1 cellular context compared by ENCODE assay signal in the genomic region with DNA sequence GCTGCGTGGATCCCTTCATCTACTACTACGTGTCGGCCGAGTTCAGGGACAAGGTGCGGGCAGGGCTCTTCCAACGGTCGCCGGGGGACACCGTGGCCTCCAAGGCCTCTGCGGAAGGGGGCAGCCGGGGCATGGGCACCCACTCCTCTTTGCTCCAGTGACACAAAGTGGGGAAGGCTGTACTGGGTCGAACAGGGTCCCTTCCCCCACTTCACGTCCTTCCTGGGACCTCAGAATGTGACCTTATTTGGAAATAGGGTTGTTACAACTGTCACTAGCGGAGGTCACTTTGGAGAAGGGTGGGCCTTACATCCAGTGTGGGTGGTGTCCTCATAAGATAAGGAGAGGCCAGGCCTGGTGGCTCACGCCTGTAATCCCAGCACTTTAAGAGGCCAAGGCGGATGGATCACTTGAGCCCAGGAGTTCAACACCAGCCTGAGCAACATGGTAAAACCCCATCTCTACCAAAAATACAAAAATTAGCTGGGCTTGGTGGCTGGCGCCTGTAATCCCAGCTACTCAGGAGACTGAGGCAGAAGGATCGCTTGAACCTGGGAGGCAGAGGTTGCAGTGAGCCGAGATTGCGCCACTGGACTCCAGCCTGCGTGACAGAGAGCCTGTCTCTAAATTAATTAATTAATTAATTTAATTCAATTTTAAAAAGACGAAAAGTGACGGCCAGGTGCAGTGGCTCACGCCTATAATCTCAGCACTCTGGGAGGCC.
TF ChIP-seq lines count a peak whose summit lies in the region.

No MANE protein-coding gene starts in this region.

TF ChIP-seq in K562, 482 proteins besides CTCF, POLR2A, EP300 and RAD21 (continues in another document):
- TF ChIP-seq CHD2 (IDR thresholded peaks at IDR 0.05; ENCODE audit: low read depth, low read length): no peak
- TF ChIP-seq, protein P1, sequence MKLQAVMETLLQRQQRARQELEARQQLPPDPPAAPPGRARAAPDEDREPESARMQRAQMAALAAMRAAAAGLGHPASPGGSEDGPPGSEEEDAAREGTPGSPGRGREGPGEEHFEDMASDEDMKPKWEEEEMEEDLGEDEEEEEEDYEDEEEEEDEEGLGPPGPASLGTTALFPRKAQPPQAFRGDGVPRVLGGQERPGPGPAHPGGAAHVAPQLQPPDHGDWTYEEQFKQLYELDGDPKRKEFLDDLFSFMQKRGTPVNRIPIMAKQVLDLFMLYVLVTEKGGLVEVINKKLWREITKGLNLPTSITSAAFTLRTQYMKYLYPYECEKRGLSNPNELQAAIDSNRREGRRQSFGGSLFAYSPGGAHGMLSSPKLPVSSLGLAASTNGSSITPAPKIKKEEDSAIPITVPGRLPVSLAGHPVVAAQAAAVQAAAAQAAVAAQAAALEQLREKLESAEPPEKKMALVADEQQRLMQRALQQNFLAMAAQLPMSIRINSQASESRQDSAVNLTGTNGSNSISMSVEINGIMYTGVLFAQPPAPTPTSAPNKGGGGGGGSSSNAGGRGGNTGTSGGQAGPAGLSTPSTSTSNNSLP (IDR thresholded peaks at IDR 0.05; ENCODE audit: borderline replicate concordance, low read depth, low read length): no peak
- peak in 1 of 2 experiments; percentile 8; a peak in 3 of 4 replicates for TF ChIP-seq MAZ (CRISPR knock-in tag; conservative IDR thresholded peaks at IDR 0.05 in 1 of 2, IDR thresholded peaks at IDR 0.05 in 1 of 2)
- TF ChIP-seq MCM2 (IDR thresholded peaks at IDR 0.05; ENCODE audit: low read depth): no peak
- TF ChIP-seq, protein P2, sequence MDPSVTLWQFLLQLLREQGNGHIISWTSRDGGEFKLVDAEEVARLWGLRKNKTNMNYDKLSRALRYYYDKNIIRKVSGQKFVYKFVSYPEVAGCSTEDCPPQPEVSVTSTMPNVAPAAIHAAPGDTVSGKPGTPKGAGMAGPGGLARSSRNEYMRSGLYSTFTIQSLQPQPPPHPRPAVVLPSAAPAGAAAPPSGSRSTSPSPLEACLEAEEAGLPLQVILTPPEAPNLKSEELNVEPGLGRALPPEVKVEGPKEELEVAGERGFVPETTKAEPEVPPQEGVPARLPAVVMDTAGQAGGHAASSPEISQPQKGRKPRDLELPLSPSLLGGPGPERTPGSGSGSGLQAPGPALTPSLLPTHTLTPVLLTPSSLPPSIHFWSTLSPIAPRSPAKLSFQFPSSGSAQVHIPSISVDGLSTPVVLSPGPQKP (CRISPR knock-in tag; IDR thresholded peaks at IDR 0.05): no peak
- no peak for TF ChIP-seq PHTF2 (CRISPR knock-in tag; IDR thresholded peaks at IDR 0.05)
- TF ChIP-seq MED1 (CRISPR knock-in tag; IDR thresholded peaks at IDR 0.05; ENCODE audit: borderline replicate concordance): no peak
- TF ChIP-seq TAF15 (IDR thresholded peaks at IDR 0.05; ENCODE audit: low read depth, low read length): no peak
- TF ChIP-seq, protein P3, sequence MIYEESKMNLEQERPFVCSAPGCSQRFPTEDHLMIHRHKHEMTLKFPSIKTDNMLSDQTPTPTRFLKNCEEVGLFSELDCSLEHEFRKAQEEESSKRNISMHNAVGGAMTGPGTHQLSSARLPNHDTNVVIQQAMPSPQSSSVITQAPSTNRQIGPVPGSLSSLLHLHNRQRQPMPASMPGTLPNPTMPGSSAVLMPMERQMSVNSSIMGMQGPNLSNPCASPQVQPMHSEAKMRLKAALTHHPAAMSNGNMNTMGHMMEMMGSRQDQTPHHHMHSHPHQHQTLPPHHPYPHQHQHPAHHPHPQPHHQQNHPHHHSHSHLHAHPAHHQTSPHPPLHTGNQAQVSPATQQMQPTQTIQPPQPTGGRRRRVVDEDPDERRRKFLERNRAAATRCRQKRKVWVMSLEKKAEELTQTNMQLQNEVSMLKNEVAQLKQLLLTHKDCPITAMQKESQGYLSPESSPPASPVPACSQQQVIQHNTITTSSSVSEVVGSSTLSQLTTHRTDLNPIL (CRISPR knock-in tag; IDR thresholded peaks at IDR 0.05): no peak
- no peak; the same call in 1 of the 2 replicates for TF ChIP-seq KAT7 (CRISPR knock-in tag; IDR thresholded peaks at IDR 0.05; ENCODE audit: borderline replicate concordance)
- TF ChIP-seq SIRT6 (IDR thresholded peaks at IDR 0.05; ENCODE audit: low read depth, low read length): no peak
- no peak for TF ChIP-seq ZFPM2 (CRISPR knock-in tag; IDR thresholded peaks at IDR 0.05)
- peak; percentile 29; the same call in 1 of the 2 replicates for TF ChIP-seq TFAP4 (CRISPR knock-in tag; IDR thresholded peaks at IDR 0.05; ENCODE audit: borderline replicate concordance)
- TF ChIP-seq ZNF644 (tag; IDR thresholded peaks at IDR 0.05; ENCODE audit: low read depth): peak; percentile 90
- peak; percentile 70; the same call in 1 of the 2 replicates for TF ChIP-seq FOXO4 (CRISPR knock-in tag; IDR thresholded peaks at IDR 0.05)
- no peak for TF ChIP-seq REST (CRISPR knock-in tag; IDR thresholded peaks at IDR 0.05; ENCODE audit: low read depth)
- TF ChIP-seq TSC22D4 (tag; IDR thresholded peaks at IDR 0.05): no peak
- TF ChIP-seq RFX5 (IDR thresholded peaks at IDR 0.05; ENCODE audit: low read depth, low read length): no peak
- peak; percentile 66; the same call in 1 of the 2 replicates for TF ChIP-seq CLOCK (CRISPR knock-in tag; IDR thresholded peaks at IDR 0.05; ENCODE audit: borderline replicate concordance)
- no peak for TF ChIP-seq NR0B1 (IDR thresholded peaks at IDR 0.05; ENCODE audit: partially characterized antibody)
- no peak for TF ChIP-seq ZNF785 (CRISPR knock-in tag; IDR thresholded peaks at IDR 0.05)
- TF ChIP-seq, protein P4, sequence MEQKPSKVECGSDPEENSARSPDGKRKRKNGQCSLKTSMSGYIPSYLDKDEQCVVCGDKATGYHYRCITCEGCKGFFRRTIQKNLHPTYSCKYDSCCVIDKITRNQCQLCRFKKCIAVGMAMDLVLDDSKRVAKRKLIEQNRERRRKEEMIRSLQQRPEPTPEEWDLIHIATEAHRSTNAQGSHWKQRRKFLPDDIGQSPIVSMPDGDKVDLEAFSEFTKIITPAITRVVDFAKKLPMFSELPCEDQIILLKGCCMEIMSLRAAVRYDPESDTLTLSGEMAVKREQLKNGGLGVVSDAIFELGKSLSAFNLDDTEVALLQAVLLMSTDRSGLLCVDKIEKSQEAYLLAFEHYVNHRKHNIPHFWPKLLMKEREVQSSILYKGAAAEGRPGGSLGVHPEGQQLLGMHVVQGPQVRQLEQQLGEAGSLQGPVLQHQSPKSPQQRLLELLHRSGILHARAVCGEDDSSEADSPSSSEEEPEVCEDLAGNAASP (IDR thresholded peaks at IDR 0.05): no peak
- no peak for TF ChIP-seq PHF8 (IDR thresholded peaks at IDR 0.05; ENCODE audit: borderline replicate concordance, low read length)
- peak; percentile 34; the same call in 1 of the 2 replicates for TF ChIP-seq CBFA2T2 (conservative IDR thresholded peaks at IDR 0.05)
- no peak; the same call in 1 of the 2 replicates for TF ChIP-seq POLR2AphosphoS2 (IDR thresholded peaks at IDR 0.05; ENCODE audit: low read length)
- TF ChIP-seq SP2 (IDR thresholded peaks at IDR 0.05; ENCODE audit: extremely low read depth, low read depth, low read length, poor library complexity, severe bottlenecking): no peak
- TF ChIP-seq NBN (IDR thresholded peaks at IDR 0.05; ENCODE audit: low read depth): peak; percentile 74
- no peak for TF ChIP-seq E2F6 (IDR thresholded peaks at IDR 0.05; ENCODE audit: borderline replicate concordance in 1 of 2, extremely low read depth in 1 of 2, insufficient read depth in 1 of 2, insufficient read length in 1 of 2, low read depth in 1 of 2, low read length in 1 of 2, poor library complexity in 1 of 2, severe bottlenecking in 1 of 2)
- TF ChIP-seq NCOA4 (IDR thresholded peaks at IDR 0.05; ENCODE audit: partially characterized antibody): no peak
- TF ChIP-seq ZKSCAN1 (IDR thresholded peaks at IDR 0.05; ENCODE audit: low read depth, low read length): no peak
- no peak for TF ChIP-seq MCM7 (IDR thresholded peaks at IDR 0.05)
- TF ChIP-seq PRPF4 (IDR thresholded peaks at IDR 0.05; ENCODE audit: insufficient read depth, low read depth, low read length, poor library complexity, severe bottlenecking): no peak
- TF ChIP-seq RUNX1 (IDR thresholded peaks at IDR 0.05; ENCODE audit: low read depth): no peak
- no peak for TF ChIP-seq TCF7L2 (IDR thresholded peaks at IDR 0.05; ENCODE audit: low read depth, low read length)
- no peak for TF ChIP-seq C11orf30 (IDR thresholded peaks at IDR 0.05; ENCODE audit: low read depth)
- no peak for TF ChIP-seq ATF1 (CRISPR knock-in tag; IDR thresholded peaks at IDR 0.05)
- TF ChIP-seq ATF1 (tag; IDR thresholded peaks at IDR 0.05): no peak; the same call in none of the 2 replicates
- TF ChIP-seq POLR3A (IDR thresholded peaks at IDR 0.05; ENCODE audit: borderline replicate concordance, extremely low read depth, insufficient read depth, insufficient read length): no peak
- TF ChIP-seq NFATC3 (IDR thresholded peaks at IDR 0.05): no peak
- 0 out of 2 replicates have a peak, but pooled peaks have one; percentile 21 for TF ChIP-seq CC2D1A (IDR thresholded peaks at IDR 0.05)
- TF ChIP-seq FOXK1 (CRISPR knock-in tag; IDR thresholded peaks at IDR 0.05; ENCODE audit: borderline replicate concordance): peak; percentile 3; the same call in 1 of the 2 replicates
- no peak for TF ChIP-seq POLR3G (IDR thresholded peaks at IDR 0.05; ENCODE audit: extremely low read depth, insufficient read length, insufficient replicate concordance)
- peak; percentile 19 for TF ChIP-seq SAP30 (IDR thresholded peaks at IDR 0.05; ENCODE audit: borderline replicate concordance, insufficient read depth, low read depth, low read length, poor library complexity, severe bottlenecking)
- TF ChIP-seq SMC3 (conservative IDR thresholded peaks at IDR 0.05; ENCODE audit: insufficient read depth, low read depth, low read length): no peak
